ENCODE assay signal across 8 cellular contexts in the genomic region with DNA sequence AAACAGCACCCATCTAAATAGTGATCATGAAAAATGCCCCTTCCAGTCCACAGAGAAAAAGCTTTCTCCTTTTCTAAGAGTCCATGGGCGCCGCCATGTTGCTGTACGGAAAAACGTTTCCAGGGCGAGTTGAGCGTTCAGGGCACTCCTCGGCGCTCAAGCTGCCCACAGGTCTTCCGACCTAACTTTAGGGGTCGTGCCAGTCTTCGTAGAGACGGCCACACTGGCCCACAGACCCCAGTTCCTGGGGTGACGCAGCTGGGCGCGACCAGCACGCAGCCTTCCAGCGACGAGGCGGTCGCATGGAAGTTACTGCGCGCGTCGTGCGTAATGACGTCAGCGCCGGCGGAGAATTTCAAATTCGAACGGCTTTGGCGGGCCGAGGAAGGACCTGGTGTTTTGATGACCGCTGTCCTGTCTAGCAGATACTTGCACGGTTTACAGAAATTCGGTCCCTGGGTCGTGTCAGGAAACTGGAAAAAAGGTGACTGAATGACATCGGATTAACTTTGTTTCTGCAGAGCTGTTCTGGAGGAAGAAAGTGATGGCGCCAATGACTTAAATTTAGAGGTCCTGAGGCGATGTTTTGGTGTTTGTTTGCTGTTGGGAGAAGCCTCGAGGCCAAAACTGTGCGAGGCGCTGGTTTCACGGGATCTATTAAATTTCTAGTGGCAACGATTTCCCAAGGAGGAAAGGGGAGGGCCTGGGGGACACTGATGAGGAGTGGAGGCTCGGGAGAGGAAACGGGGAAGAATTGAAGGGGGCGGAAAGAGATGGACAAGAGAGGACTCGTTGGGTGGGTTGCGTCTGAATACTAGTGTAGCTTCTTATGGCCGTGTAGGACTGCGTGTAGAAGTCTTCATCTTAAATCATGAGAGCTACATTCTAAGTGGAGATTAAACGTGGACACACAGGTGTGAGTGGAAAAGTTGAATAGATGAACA. TPM values are rescaled to one million over a fixed set of nuclear protein-coding genes. Genes with fewer than 3 reads are reported as not detected.
A peak's percentile ranks its signal among the peaks of the same experiment; 100 is the strongest.
DNase-seq lines count a peak whose midpoint lies in the region; ATAC-seq lines count a peak whose summit lies in the region.

A gene with protein sequence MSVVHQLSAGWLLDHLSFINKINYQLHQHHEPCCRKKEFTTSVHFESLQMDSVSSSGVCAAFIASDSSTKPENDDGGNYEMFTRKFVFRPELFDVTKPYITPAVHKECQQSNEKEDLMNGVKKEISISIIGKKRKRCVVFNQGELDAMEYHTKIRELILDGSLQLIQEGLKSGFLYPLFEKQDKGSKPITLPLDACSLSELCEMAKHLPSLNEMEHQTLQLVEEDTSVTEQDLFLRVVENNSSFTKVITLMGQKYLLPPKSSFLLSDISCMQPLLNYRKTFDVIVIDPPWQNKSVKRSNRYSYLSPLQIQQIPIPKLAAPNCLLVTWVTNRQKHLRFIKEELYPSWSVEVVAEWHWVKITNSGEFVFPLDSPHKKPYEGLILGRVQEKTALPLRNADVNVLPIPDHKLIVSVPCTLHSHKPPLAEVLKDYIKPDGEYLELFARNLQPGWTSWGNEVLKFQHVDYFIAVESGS (minus strand): TSS at position 306 of the 944 bp plus-strand sequence. CDS start 4,289 bp downstream, outside the sequence.
A gene (plus strand): TSS at position 358 of the 944 bp plus-strand sequence. CDS start 1,429 bp downstream, outside the sequence.

- ATAC-seq in GM19438 (IDR thresholded peaks at IDR 0.05; ENCODE audit: low read depth, unreplicated experiment), result peak; percentile 71
- ATAC-seq in HG03571 (IDR thresholded peaks at IDR 0.05; ENCODE audit: unreplicated experiment), result peak; percentile 77
- peak; percentile 87 for ATAC-seq in memory B cell (ENCODE audit: low read depth)

- peak within 1 kb of the TSS; percentile 98 for H3K4me3 ChIP-seq in CD8-positive, alpha-beta memory T cell (ENCODE audit: low read length)
- peak within 1 kb of the TSS; percentile 68 for H3K4me3 ChIP-seq in effector memory CD4-positive, alpha-beta T cell (ENCODE audit: insufficient read depth, low read depth, low read length, poor library complexity, severe bottlenecking)

- H3K36me3 Mint-ChIP-seq in CD8-positive, alpha-beta memory T cell, result peaks cover 0 to 28% (median 3%) of the 10 kb centered on the region in 3 donors
- H3K36me3 Mint-ChIP-seq in memory B cell, result peaks cover 9% of the 10 kb centered on the region

- CTCF ChIA-PET in CD8-positive, alpha-beta memory T cell (lab: Charles Lee), result interaction anchor here (0.8 to 3.0 kb wide), 17 partner anchors 17 to 491 kb away, joined by 3 to 24 read pairs (median 3); a partner anchor contains a TSS
- CTCF ChIA-PET in activated CD8-positive, alpha-beta memory T cell treated with anti-CD3 and anti-CD28 coated beads for 36 hours (lab: Charles Lee), result no interaction called here

- H3K27me3 ChIP-seq in CD8-positive, alpha-beta memory T cell (ENCODE audit: insufficient read depth, low read length, poor library complexity, severe bottlenecking), result no peaks in the 10 kb centered on the region
- H3K27me3 ChIP-seq in effector memory CD4-positive, alpha-beta T cell (replicated peaks; ENCODE audit: control insufficient read depth, insufficient read depth, low read length, poor library complexity, severe bottlenecking), result no peaks in the 10 kb centered on the region

- POLR2A ChIA-PET in CD8-positive, alpha-beta memory T cell (lab: Charles Lee), result interaction anchor here (0.7 to 2.9 kb wide), 6 partner anchors 35 to 95 kb away, joined by 3 to 63 read pairs (median 10); a partner anchor contains a TSS
- POLR2A ChIA-PET in activated CD8-positive, alpha-beta memory T cell treated with anti-CD3 and anti-CD28 coated beads for 36 hours (lab: Charles Lee), result interaction anchor here (1.0 to 3.0 kb wide), 3 partner anchors 16 to 85 kb away, joined by 3 to 24 read pairs (median 3); a partner anchor contains a TSS

- peak within 1 kb of the TSS; percentile 98 to 100 (median 100) for H3K27ac Mint-ChIP-seq in CD8-positive, alpha-beta memory T cell
- peak within 1 kb of the TSS; percentile 99 for H3K27ac Mint-ChIP-seq in memory B cell

- H3K4me3 Mint-ChIP-seq in CD8-positive, alpha-beta memory T cell, result peak within 1 kb of the TSS; percentile 98 to 100 (median 99)
- peak within 1 kb of the TSS; percentile 98 for H3K4me3 Mint-ChIP-seq in memory B cell

- H3K36me3 ChIP-seq in CD8-positive, alpha-beta memory T cell (ENCODE audit: insufficient read depth, low read length), result no peaks in the 10 kb centered on the region
- H3K36me3 ChIP-seq in effector memory CD4-positive, alpha-beta T cell (ENCODE audit: control insufficient read depth, insufficient read depth, low read length), result no peaks in the 10 kb centered on the region

- peak; percentile 73 to 89 (median 79) for DNase-seq in CD8-positive, alpha-beta memory T cell
- DNase-seq in NOMO-1 (lab: John Stamatoyannopoulos, UW; ENCODE audit: unreplicated experiment in 2 of 2) (peak; percentile 78 to 84), memory B cell (ENCODE audit: low spot score in 2 of 2) (peak; percentile 81)
- DNase-seq in effector memory CD4-positive, alpha-beta T cell, result peak; percentile 68 to 77 (median 73)
- peak; percentile 76 for DNase-seq in stimulated activated CD8-positive, alpha-beta memory T cell treated with anti-CD3 and anti-CD28 coated beads, Interleukin-12 subunit alpha, Interleukin-12 subunit beta, amount 100 ng/mL, for 1 hour (ENCODE audit: low read depth)

- peak within 1 kb of the TSS; percentile 100 for H3K27ac ChIP-seq in CD8-positive, alpha-beta memory T cell (ENCODE audit: low read depth, low read length)
- peak within 1 kb of the TSS; percentile 99 for H3K27ac ChIP-seq in effector memory CD4-positive, alpha-beta T cell (ENCODE audit: insufficient read depth, low read length, poor library complexity, severe bottlenecking)

- peaks cover 28% of the 10 kb centered on the region for H3K4me1 ChIP-seq in CD8-positive, alpha-beta memory T cell (ENCODE audit: insufficient read depth, low read length)
- H3K4me1 ChIP-seq in effector memory CD4-positive, alpha-beta T cell (ENCODE audit: control insufficient read depth, insufficient read depth, low read length, poor library complexity, severe bottlenecking), result peaks cover 11% of the 10 kb centered on the region

- H3K4me1 Mint-ChIP-seq in CD8-positive, alpha-beta memory T cell, result peaks cover 54 to 80% (median 74%) of the 10 kb centered on the region in 3 donors
- H3K4me1 Mint-ChIP-seq in memory B cell, result peaks cover 33% of the 10 kb centered on the region

- peaks cover 0 to 2% of the 10 kb centered on the region in 2 donors for H3K27me3 Mint-ChIP-seq in CD8-positive, alpha-beta memory T cell
- H3K27me3 Mint-ChIP-seq in memory B cell, result no peaks in the 10 kb centered on the region

- H3K9me3 ChIP-seq in CD8-positive, alpha-beta memory T cell (ENCODE audit: low read length), result no peaks in the 10 kb centered on the region
- no peaks in the 10 kb centered on the region for H3K9me3 ChIP-seq in effector memory CD4-positive, alpha-beta T cell (ENCODE audit: control insufficient read depth, low read length)

- no peaks in the 10 kb centered on the region for H3K9me3 Mint-ChIP-seq in CD8-positive, alpha-beta memory T cell
- no peaks in the 10 kb centered on the region for H3K9me3 Mint-ChIP-seq in memory B cell

RNA-seq across cellular contexts. Expression of the first gene that starts in this region (rescaled TPM):
- total RNA-seq in CD8-positive, alpha-beta memory T cell, result 10 to 100 TPM; 21.4 to 22.8 TPM
- polyA plus RNA-seq in CD8-positive, alpha-beta memory T cell, result 14.4 TPM
- 10 to 100 TPM; 20.6 to 22.2 TPM for total RNA-seq in activated CD8-positive, alpha-beta memory T cell treated with anti-CD3 and anti-CD28 coated beads for 36 hours

RNA-seq across cellular contexts. Expression of the second gene that starts in this region (rescaled TPM):
- 10 to 100 TPM; 41.6 to 44.4 TPM for total RNA-seq in CD8-positive, alpha-beta memory T cell
- polyA plus RNA-seq in CD8-positive, alpha-beta memory T cell, result 5.4 TPM
- 10 to 100 TPM; 53.9 to 57.3 TPM for total RNA-seq in activated CD8-positive, alpha-beta memory T cell treated with anti-CD3 and anti-CD28 coated beads for 36 hours

Comparison
In these comparisons a context has a peak if more than half of its experiments do, and no peak if none do; other contexts are left out.
1. Peak in every context shown above with its lines: DNase-seq, ATAC-seq, H3K4me3 ChIP-seq and H3K27ac ChIP-seq.